ENCODE assay signal across 12 cellular contexts in genomic region chr4:153950100-153950979, GRCh38.
DNase-seq lines count a peak whose midpoint lies in the region; ATAC-seq, FAIRE-seq and TF ChIP-seq lines count a peak whose summit lies in the region.
"Had no signal": no experiment of that assay in that cellular context is flagged by ENCODE, and none has a peak within 500 bp of the region (broad histone marks: within the 10 kb centered on the region; RNA-seq: fewer than 3 reads in every experiment).

No MANE protein-coding gene starts in this region.

- H3K9me3 ChIP-seq in kidney (ENCODE audit: control insufficient read depth in 1 of 2, low read length in 2 of 2) = peaks cover 0 to 6% of the 10 kb centered on the region in 2 donors

- no peak for DNase-seq in GM12892 (ENCODE audit: insufficient read length)
- peak; percentile 23 for DNase-seq in RPMI7951 (ENCODE audit: low read depth)
- peak; percentile 64 for DNase-seq in kidney
- no peak for DNase-seq in NCI-H524 treated with DMSO at 0.1 percent for 48 hours (lab: John Stamatoyannopoulos, UW)
- DNase-seq in NCI-H1105 (lab: John Stamatoyannopoulos, UW) = no peak
- no peak for DNase-seq in lower leg skin (ENCODE audit: low spot score in 2 of 2)
- DNase-seq: NCI-H1105 treated with DMSO at 0.1 percent for 48 hours, posterior cingulate gyrus, stomach had no signal

- TF ChIP-seq CTCF in kidney (IDR thresholded peaks at IDR 0.05; ENCODE audit: borderline replicate concordance, extremely low read depth, insufficient read depth) = no peak
- TF ChIP-seq CTCF in lower leg skin (IDR thresholded peaks at IDR 0.05) = no peak

- FAIRE-seq in GM12892 (lab: Jason Lieb, UNC) = peak; percentile 68
- FAIRE-seq in kidney (lab: Jason Lieb, UNC) = no peak

- H3K36me3 ChIP-seq in kidney (ENCODE audit: control insufficient read depth in 1 of 2, insufficient read depth in 2 of 2, low read length in 2 of 2) = no peaks in the 10 kb centered on the region
- H3K36me3 ChIP-seq: stomach had no signal

- peak; percentile 42 for ATAC-seq in HG02678 (IDR thresholded peaks at IDR 0.05; ENCODE audit: unreplicated experiment)
- ATAC-seq in GM18867 (IDR thresholded peaks at IDR 0.05; ENCODE audit: unreplicated experiment) = no peak
- ATAC-seq: GM23338 had no signal

- TF ChIP-seq POLR2A in GM12892 (IDR thresholded peaks at IDR 0.05; ENCODE audit: low read depth, low read length) = no peak
- TF ChIP-seq POLR2A in lower leg skin (IDR thresholded peaks at IDR 0.05) = no peak

- intact Hi-C loops in kidney (cut with DNase I) = no loop called here
- intact Hi-C loops in lower leg skin (cut with DNase I; ENCODE audit: low total_unique reads) = no loop called here

- no peaks in the 10 kb centered on the region for H3K4me1 ChIP-seq in kidney (ENCODE audit: control insufficient read depth in 1 of 2, insufficient read depth in 1 of 2, low read depth in 1 of 2, low read length in 2 of 2)
- H3K4me1 ChIP-seq: stomach had no signal

- H3K4me3 ChIP-seq in kidney (ENCODE audit: low read length in 2 of 2) = no peak overlapping the region
- no peak overlapping the region for H3K4me3 ChIP-seq in lower leg skin (ENCODE audit: low read depth, poor library complexity, severe bottlenecking)
- H3K4me3 ChIP-seq: GM23338, stomach had no signal

- H3K9ac ChIP-seq in kidney (ENCODE audit: low read length in 2 of 2) = no peak overlapping the region

- 67 to 75% methylated on average over 7 of the region's 7 CpGs for WGBS in lower leg skin, 2 donors

- no peak overlapping the region for H3K27ac ChIP-seq in kidney (ENCODE audit: low read depth in 2 of 2, low read length in 2 of 2)
- H3K27ac ChIP-seq: stomach had no signal

Comparison
In these comparisons a context has a peak if more than half of its experiments do, and no peak if none do; other contexts are left out.
1. DNase-seq: peak in RPMI7951 (single experiment) and kidney (single experiment); none in GM12892 (single experiment), NCI-H524 treated with DMSO at 0.1 percent for 48 hours (single experiment), NCI-H1105 (single experiment) and lower leg skin (0 of 2).